In genomic region chrX:78522601-78523000, GRCh38 we compare ENCODE assay signal across 32 cellular contexts.
"Had no signal": no experiment of that assay in that cellular context is flagged by ENCODE, and none has a peak within 500 bp of the region (broad histone marks: within the 10 kb centered on the region; RNA-seq: fewer than 3 reads in every experiment).

No MANE protein-coding gene starts in this region.

- H3K27ac ChIP-seq: ascending aorta, brain microvascular endothelial cell, gastrocnemius medialis, heart left ventricle, WERI-Rb-1 had no signal

- H3K4me1 ChIP-seq: ascending aorta, gastrocnemius medialis, heart left ventricle had no signal

- H3K9me3 Mint-ChIP-seq: activated naive CD8-positive, alpha-beta T cell treated with anti-CD3 and anti-CD28 coated beads, Interleukin-2, amount 10 ng/mL, durations not matched to agents 7 days and 5 days; effector memory CD8-positive, alpha-beta T cell had no signal

- H3K27me3 ChIP-seq: ascending aorta, brain microvascular endothelial cell, gastrocnemius medialis, heart left ventricle had no signal

- H3K27ac Mint-ChIP-seq: activated CD4-positive, alpha-beta memory T cell treated with anti-CD3 and anti-CD28 coated beads, Interleukin-2, amount 10 ng/mL, durations not matched to agents 7 days and 5 days; activated CD4-positive, alpha-beta T cell treated with anti-CD3 and anti-CD28 coated beads, Interleukin-2, amount 10 ng/mL, durations not matched to agents 7 days and 5 days; activated naive CD4-positive, alpha-beta T cell treated with anti-CD3 and anti-CD28 coated beads, Interleukin-2, amount 10 ng/mL, durations not matched to agents 7 days and 5 days; activated naive CD4-positive, alpha-beta T cell treated with anti-CD3 and anti-CD28 coated beads, Interleukin-2, amount 50 U/mL, for 72 hours; activated naive CD8-positive, alpha-beta T cell treated with anti-CD3 and anti-CD28 coated beads, Interleukin-2, amount 10 ng/mL, durations not matched to agents 7 days and 5 days; activated T-cell treated with anti-CD3 and anti-CD28 coated beads, Interleukin-2, amount 50 U/mL, for 24 hours; activated T-cell treated with anti-CD3 and anti-CD28 coated beads, Interleukin-2, amount 50 U/mL, for 72 hours; effector memory CD8-positive, alpha-beta T cell; T-helper 17 cell; T-helper 2 cell treated with Interferon-gamma antibody and Interleukin-4, amounts not matched to agents 5 μg/mL and 100 μg/mL, for 36 hours had no signal

- H3K9me3 ChIP-seq: ascending aorta, gastrocnemius medialis had no signal

- H3K4me3 ChIP-seq: ascending aorta, gastrocnemius medialis, heart left ventricle had no signal

- H3K27me3 Mint-ChIP-seq: activated CD4-positive, alpha-beta memory T cell treated with anti-CD3 and anti-CD28 coated beads, Interleukin-2, amount 10 ng/mL, durations not matched to agents 7 days and 5 days; activated CD4-positive, alpha-beta T cell treated with anti-CD3 and anti-CD28 coated beads, Interleukin-2, amount 10 ng/mL, durations not matched to agents 7 days and 5 days; activated naive CD4-positive, alpha-beta T cell treated with anti-CD3 and anti-CD28 coated beads, Interleukin-2, amount 10 ng/mL, durations not matched to agents 7 days and 5 days; activated naive CD8-positive, alpha-beta T cell treated with anti-CD3 and anti-CD28 coated beads, Interleukin-2, amount 10 ng/mL, durations not matched to agents 7 days and 5 days; effector memory CD8-positive, alpha-beta T cell; T-helper 17 cell had no signal

- DNase-seq: activated CD4-positive, alpha-beta memory T cell treated with anti-CD3 and anti-CD28 coated beads, Interleukin-2, amount 10 ng/mL, durations not matched to agents 7 days and 5 days; activated CD4-positive, alpha-beta T cell treated with anti-CD3 and anti-CD28 coated beads for 1 hour; activated CD4-positive, alpha-beta T cell treated with anti-CD3 and anti-CD28 coated beads for 4 hours; activated CD4-positive, alpha-beta T cell treated with anti-CD3 and anti-CD28 coated beads, Interleukin-2, amount 10 ng/mL, durations not matched to agents 7 days and 5 days; activated CD4-positive, alpha-beta T cell treated with anti-CD3 and anti-CD28 coated beads, Interleukin-2, amount 50 U/mL, for 4 hours; activated CD8-positive, alpha-beta memory T cell treated with anti-CD3 and anti-CD28 coated beads, Interleukin-2, amount 50 U/mL, for 48 hours; activated gamma-delta T cell; activated naive CD4-positive, alpha-beta T cell; activated naive CD4-positive, alpha-beta T cell treated with anti-CD3 and anti-CD28 coated beads, Interleukin-2, amount 10 ng/mL, durations not matched to agents 7 days and 5 days; activated naive CD8-positive, alpha-beta T cell treated with anti-CD3 and anti-CD28 coated beads, Interleukin-2, amount 10 ng/mL, durations not matched to agents 7 days and 5 days; activated T-cell treated with anti-CD3 and anti-CD28 coated beads for 4 hours; activated T-cell treated with anti-CD3 and anti-CD28 coated beads, Interleukin-2, amount 50 U/mL, for 24 hours; activated T-cell treated with anti-CD3 and anti-CD28 coated beads, Interleukin-2, amount 50 U/mL, for 72 hours; brain microvascular endothelial cell; caudate nucleus; cortex of kidney; dermis blood vessel endothelial cell; effector CD4-positive, alpha-beta T cell; effector memory CD8-positive, alpha-beta T cell; foreskin fibroblast; gastrocnemius medialis; glutamatergic neuron; heart left ventricle; T-helper 1 cell; T-helper 17 cell; T1000; WERI-Rb-1 had no signal

- ATAC-seq: activated naive CD4-positive, alpha-beta T cell treated with anti-CD3 and anti-CD28 coated beads, Interleukin-2, amount 50 U/mL, for 72 hours; activated T-cell treated with anti-CD3 and anti-CD28 coated beads, Interleukin-2, amount 50 U/mL, for 72 hours; effector memory CD8-positive, alpha-beta T cell; esophagus mucosa; gastrocnemius medialis; heart left ventricle; T-helper 17 cell had no signal

- H3K36me3 ChIP-seq: ascending aorta, brain microvascular endothelial cell, gastrocnemius medialis, heart left ventricle, WERI-Rb-1 had no signal

- FAIRE-seq: colon had no signal

- H3K4me3 Mint-ChIP-seq: activated CD4-positive, alpha-beta memory T cell treated with anti-CD3 and anti-CD28 coated beads, Interleukin-2, amount 10 ng/mL, durations not matched to agents 7 days and 5 days; activated CD4-positive, alpha-beta T cell treated with anti-CD3 and anti-CD28 coated beads, Interleukin-2, amount 10 ng/mL, durations not matched to agents 7 days and 5 days; activated naive CD4-positive, alpha-beta T cell treated with anti-CD3 and anti-CD28 coated beads, Interleukin-2, amount 10 ng/mL, durations not matched to agents 7 days and 5 days; activated naive CD8-positive, alpha-beta T cell treated with anti-CD3 and anti-CD28 coated beads, Interleukin-2, amount 10 ng/mL, durations not matched to agents 7 days and 5 days; activated T-cell treated with anti-CD3 and anti-CD28 coated beads, Interleukin-2, amount 50 U/mL, for 24 hours; activated T-cell treated with anti-CD3 and anti-CD28 coated beads, Interleukin-2, amount 50 U/mL, for 72 hours; effector memory CD8-positive, alpha-beta T cell; T-helper 17 cell; T-helper 2 cell treated with Interferon-gamma antibody and Interleukin-4, amounts not matched to agents 5 μg/mL and 100 μg/mL, for 36 hours had no signal
